18 cellular contexts compared by ENCODE assay signal in genomic region chr16:25264599-25264998, GRCh38. TPM values are rescaled to one million over a fixed set of nuclear protein-coding genes. Genes with fewer than 3 reads are reported as not detected.
DNase-seq lines count a peak whose midpoint lies in the region; ATAC-seq and TF ChIP-seq lines count a peak whose summit lies in the region.
"Had no signal": no experiment of that assay in that cellular context is flagged by ENCODE, and none has a peak within 500 bp of the region (broad histone marks: within the 10 kb centered on the region; RNA-seq: fewer than 3 reads in every experiment).

No MANE protein-coding gene starts in this region.

- H3F3A ChIP-seq in PC-3 (ENCODE audit: low read length, unreplicated experiment) (no peaks in the 10 kb centered on the region), neural progenitor cell (ENCODE audit: low read depth) (no peaks in the 10 kb centered on the region)

- no peak overlapping the region for H3K9ac ChIP-seq in PC-3 (ENCODE audit: low read length)
- H3K9ac ChIP-seq in neural progenitor cell, result no peak overlapping the region

- BruUV-seq in PC-3 (replicated peaks; lab: Mats Ljungman, UMichigan), result no TSS peak

- H3K9me3 ChIP-seq in PC-3 (ENCODE audit: low read length) (no peaks in the 10 kb centered on the region), neural progenitor cell (ENCODE audit: low read depth) (no peaks in the 10 kb centered on the region)
- H3K9me3 ChIP-seq: gastrocnemius medialis had no signal

- POLR2A ChIA-PET in PC-3 (lab: Charles Lee; ENCODE audit: unreplicated experiment), result no interaction called here

- DNase-seq in activated naive CD8-positive, alpha-beta T cell treated with anti-CD3 and anti-CD28 coated beads, Interleukin-2, amount 50 U/mL, for 24 hours, result peak; percentile 10
- no peak for DNase-seq in activated naive CD8-positive, alpha-beta T cell treated with anti-CD3 and anti-CD28 coated beads for 36 hours
- DNase-seq in PC-3 (peak; percentile 17), dermis blood vessel endothelial cell (peak; percentile 44), neural progenitor cell (ENCODE audit: low spot score) (peak; percentile 15), DMS153 treated with DMSO at 0.1 percent for 48 hours (lab: John Stamatoyannopoulos, UW; ENCODE audit: unreplicated experiment) (no peak), NCI-H1105 (lab: John Stamatoyannopoulos, UW) (no peak), SIG-M5 treated with dmso at 0.1 percent for 504 hours (lab: John Stamatoyannopoulos, UW; ENCODE audit: unreplicated experiment) (no peak)
- DNase-seq: cortex of kidney, gastrocnemius medialis, islet precursor cell, MV-4-11, NCI-H2227 treated with DMSO at 0.1 percent for 48 hours had no signal

- H3K27me3 ChIP-seq in PC-3 (ENCODE audit: low read length) (no peaks in the 10 kb centered on the region), neural progenitor cell (no peaks in the 10 kb centered on the region)
- H3K27me3 ChIP-seq: gastrocnemius medialis had no signal

- no peaks in the 10 kb centered on the region for H3K27me3 Mint-ChIP-seq in activated naive CD8-positive, alpha-beta T cell treated with anti-CD3 and anti-CD28 coated beads, Interleukin-2, amount 50 U/mL, for 24 hours
- no peaks in the 10 kb centered on the region for H3K27me3 Mint-ChIP-seq in activated naive CD8-positive, alpha-beta T cell treated with anti-CD3 and anti-CD28 coated beads for 36 hours
- H3K27me3 Mint-ChIP-seq in neural progenitor cell (ENCODE audit: insufficient read depth, low read depth), result no peaks in the 10 kb centered on the region
- H3K27me3 Mint-ChIP-seq: activated naive CD4-positive, alpha-beta T cell treated with anti-CD3 and anti-CD28 coated beads, Interleukin-2, amount 50 U/mL, for 24 hours had no signal

- peaks cover 25% of the 10 kb centered on the region for H3K4me1 Mint-ChIP-seq in activated naive CD8-positive, alpha-beta T cell treated with anti-CD3 and anti-CD28 coated beads, Interleukin-2, amount 50 U/mL, for 24 hours
- peaks cover 21% of the 10 kb centered on the region for H3K4me1 Mint-ChIP-seq in activated naive CD8-positive, alpha-beta T cell treated with anti-CD3 and anti-CD28 coated beads for 36 hours
- peaks cover 11% of the 10 kb centered on the region for H3K4me1 Mint-ChIP-seq in neural progenitor cell

- peaks cover 20% of the 10 kb centered on the region for H3K79me2 ChIP-seq in PC-3 (ENCODE audit: low read length)
- peaks cover 84% of the 10 kb centered on the region for H3K79me2 ChIP-seq in neural progenitor cell (ENCODE audit: low read depth)

- no peak overlapping the region for H3K4me2 ChIP-seq in PC-3 (ENCODE audit: low read length)
- H3K4me2 ChIP-seq in neural progenitor cell, result no peak overlapping the region
- H3K4me2 ChIP-seq: PC-9 had no signal

- no peak overlapping the region for H2AFZ ChIP-seq in PC-3 (ENCODE audit: low read length)
- H2AFZ ChIP-seq in neural progenitor cell (replicated peaks), result no peak overlapping the region
- H2AFZ ChIP-seq: PC-9 had no signal

- H3K27ac Mint-ChIP-seq in activated naive CD8-positive, alpha-beta T cell treated with anti-CD3 and anti-CD28 coated beads, Interleukin-2, amount 50 U/mL, for 24 hours, result no peak overlapping the region
- H3K27ac Mint-ChIP-seq in activated naive CD8-positive, alpha-beta T cell treated with anti-CD3 and anti-CD28 coated beads for 36 hours, result no peak overlapping the region
- H3K27ac Mint-ChIP-seq in neural progenitor cell, result no peak overlapping the region
- H3K27ac Mint-ChIP-seq: activated naive CD4-positive, alpha-beta T cell treated with anti-CD3 and anti-CD28 coated beads, Interleukin-2, amount 50 U/mL, for 24 hours; T-helper 1 cell treated with Interleukin-12 subunit alpha and Interleukin-12 subunit beta and Interleukin-4 antibody, amounts not matched to agents 30 μg/mL and 1 μg/mL, for 36 hours had no signal

- TF ChIP-seq CTCF in PC-3 (conservative IDR thresholded peaks at IDR 0.05; ENCODE audit: low read depth, low read length) (no peak), neural progenitor cell (IDR thresholded peaks at IDR 0.05) (no peak)

- no peak overlapping the region for H3K4me3 ChIP-seq in PC-3 (ENCODE audit: low read length)
- H3K4me3 ChIP-seq in neural progenitor cell, result no peak overlapping the region
- H3K4me3 ChIP-seq: gastrocnemius medialis, PC-9 had no signal

- H3K9me3 Mint-ChIP-seq in activated naive CD8-positive, alpha-beta T cell treated with anti-CD3 and anti-CD28 coated beads, Interleukin-2, amount 50 U/mL, for 24 hours, result no peaks in the 10 kb centered on the region
- no peaks in the 10 kb centered on the region for H3K9me3 Mint-ChIP-seq in activated naive CD8-positive, alpha-beta T cell treated with anti-CD3 and anti-CD28 coated beads for 36 hours
- H3K9me3 Mint-ChIP-seq in neural progenitor cell, result no peaks in the 10 kb centered on the region
- H3K9me3 Mint-ChIP-seq: activated naive CD4-positive, alpha-beta T cell treated with anti-CD3 and anti-CD28 coated beads, Interleukin-2, amount 50 U/mL, for 24 hours; T-helper 1 cell treated with Interleukin-12 subunit alpha and Interleukin-12 subunit beta and Interleukin-4 antibody, amounts not matched to agents 30 μg/mL and 1 μg/mL, for 36 hours had no signal

- H3K4me3 Mint-ChIP-seq in activated naive CD8-positive, alpha-beta T cell treated with anti-CD3 and anti-CD28 coated beads, Interleukin-2, amount 50 U/mL, for 24 hours, result no peak overlapping the region
- H3K4me3 Mint-ChIP-seq in activated naive CD8-positive, alpha-beta T cell treated with anti-CD3 and anti-CD28 coated beads for 36 hours, result no peak overlapping the region
- no peak overlapping the region for H3K4me3 Mint-ChIP-seq in neural progenitor cell
- H3K4me3 Mint-ChIP-seq: activated naive CD4-positive, alpha-beta T cell treated with anti-CD3 and anti-CD28 coated beads, Interleukin-2, amount 50 U/mL, for 24 hours; T-helper 1 cell treated with Interleukin-12 subunit alpha and Interleukin-12 subunit beta and Interleukin-4 antibody, amounts not matched to agents 30 μg/mL and 1 μg/mL, for 36 hours had no signal

- no peak for ATAC-seq in activated naive CD8-positive, alpha-beta T cell treated with anti-CD3 and anti-CD28 coated beads, Interleukin-2, amount 50 U/mL, for 24 hours
- no peak for ATAC-seq in PC-3
- ATAC-seq: gastrocnemius medialis had no signal

- H3K36me3 Mint-ChIP-seq in activated naive CD8-positive, alpha-beta T cell treated with anti-CD3 and anti-CD28 coated beads, Interleukin-2, amount 50 U/mL, for 24 hours (ENCODE audit: low read depth), result peaks cover 43% of the 10 kb centered on the region
- peaks cover 54% of the 10 kb centered on the region for H3K36me3 Mint-ChIP-seq in activated naive CD8-positive, alpha-beta T cell treated with anti-CD3 and anti-CD28 coated beads for 36 hours
- H3K36me3 Mint-ChIP-seq in neural progenitor cell, result peaks cover 26% of the 10 kb centered on the region

- 0 out of 2 replicates have a peak, but pooled peaks cover 9% of the 10 kb centered on the region for H4K20me1 ChIP-seq in PC-3 (ENCODE audit: low read length)
- H4K20me1 ChIP-seq in neural progenitor cell (ENCODE audit: low read depth), result peaks cover 92% of the 10 kb centered on the region

- CTCF ChIA-PET in PC-3 (lab: Charles Lee), result no interaction called here

- intact Hi-C loops in PC-3 (cut with micrococcal nuclease), result no loop called here

- no peaks in the 10 kb centered on the region for H3K36me3 ChIP-seq in PC-3 (ENCODE audit: low read depth, low read length)
- no peaks in the 10 kb centered on the region for H3K36me3 ChIP-seq in neural progenitor cell

- H3K4me1 ChIP-seq in PC-3 (ENCODE audit: insufficient read depth, low read length) (no peaks in the 10 kb centered on the region), neural progenitor cell (peaks cover 7% of the 10 kb centered on the region)

- H3K27ac ChIP-seq in PC-3 (ENCODE audit: low read length) (no peak overlapping the region), neural progenitor cell (no peak overlapping the region)
- H3K27ac ChIP-seq: gastrocnemius medialis, PC-9 had no signal

- no peaks in the 10 kb centered on the region for H3K9me2 ChIP-seq in PC-3 (replicated peaks; ENCODE audit: low read length)

RNA-seq across cellular contexts. Expression of gene ZKSCAN2, which starts 7.0 kb away (rescaled TPM):
- total RNA-seq in activated naive CD8-positive, alpha-beta T cell treated with anti-CD3 and anti-CD28 coated beads for 36 hours, result 1 to 10 TPM; 7.1 to 7.3 TPM
- total RNA-seq in PC-3 (2014; rRNA removed) (2.6 and 5.4 TPM in 2 replicates), dermis blood vessel endothelial cell (3.7 and 4.8 TPM in 2 replicates), neural progenitor cell (ENCODE audit: low replicate concordance) (11.8 and 11.9 TPM in 2 replicates)

RNA-seq across cellular contexts. Expression of gene AQP8, which starts 47.9 kb away (rescaled TPM):
- not detected for total RNA-seq in activated naive CD8-positive, alpha-beta T cell treated with anti-CD3 and anti-CD28 coated beads for 36 hours
- total RNA-seq in PC-3 (2014; rRNA removed) (not detected in 2 replicates), dermis blood vessel endothelial cell (not detected in 2 replicates), neural progenitor cell (ENCODE audit: low replicate concordance) (not detected in 2 replicates)
- total RNA-seq: H1, PC-9, renal cortical epithelial cell had no signal

Comparison
In these comparisons a context has a peak if more than half of its experiments do, and no peak if none do; other contexts are left out.
1. DNase-seq: peak in activated naive CD8-positive, alpha-beta T cell treated with anti-CD3 and anti-CD28 coated beads, Interleukin-2, amount 50 U/mL, for 24 hours (single experiment), PC-3 (single experiment), dermis blood vessel endothelial cell (single experiment) and neural progenitor cell (single experiment); none in activated naive CD8-positive, alpha-beta T cell treated with anti-CD3 and anti-CD28 coated beads for 36 hours (single experiment), DMS153 treated with DMSO at 0.1 percent for 48 hours (single experiment), NCI-H1105 (single experiment) and SIG-M5 treated with dmso at 0.1 percent for 504 hours (single experiment).